1 cellular context compared by ENCODE assay signal in genomic region chr3:112740800-112741199, GRCh38.
TF ChIP-seq lines count a peak whose summit lies in the region.

No MANE protein-coding gene starts in this region.

TF ChIP-seq in GM23338, 12 proteins besides CTCF, POLR2A, EP300 and RAD21 (continued from another document):
- TF ChIP-seq ZNF462 (CRISPR knock-in tag; IDR thresholded peaks at IDR 0.05) (no peak), JUNB (IDR thresholded peaks at IDR 0.05; ENCODE audit: unreplicated experiment) (no peak), STAT1 (IDR thresholded peaks at IDR 0.05; ENCODE audit: unreplicated experiment) (no peak)
